Comparison of ENCODE assay signal across 8 cellular contexts in genomic region chr19:31351212-31352193, GRCh38. TPM values are rescaled to one million over a fixed set of nuclear protein-coding genes. Genes with fewer than 3 reads are reported as not detected.
DNase-seq lines count a peak whose midpoint lies in the region; ATAC-seq, FAIRE-seq and TF ChIP-seq lines count a peak whose summit lies in the region.

No MANE protein-coding gene starts in this region.

- FAIRE-seq in RCC 7860 (lab: Jason Lieb, UNC) (no peak), endothelial cell of umbilical vein (lab: Jason Lieb, UNC) (no peak), HTR-8/SVneo (lab: Jason Lieb, UNC) (no peak)

- DNase-seq in D341Med (ENCODE audit: low spot score) (peak; percentile 66), RCC 7860 (ENCODE audit: low spot score) (peak; percentile 6), endothelial cell of umbilical vein (ENCODE audit: low read depth, low spot score) (peak; percentile 24), AML-193 (lab: John Stamatoyannopoulos, UW) (no peak), HTR-8/SVneo (ENCODE audit: insufficient read length, low spot score) (no peak)

- peak overlapping the region; percentile 94 for H3K4me2 ChIP-seq in endothelial cell of umbilical vein (ENCODE audit: insufficient read depth, low read length)

- no peak overlapping the region for H3K27ac ChIP-seq in endothelial cell of umbilical vein (ENCODE audit: insufficient read depth, low read depth, low read length)
- H3K27ac ChIP-seq in mucosa of rectum (ENCODE audit: low read depth in 2 of 2, low read length in 2 of 2) = peak overlapping the region; percentile 37 to 38

- H3K9ac ChIP-seq in endothelial cell of umbilical vein (replicated peaks; ENCODE audit: extremely low read depth, insufficient read depth, low read length) (peak overlapping the region; percentile 47), mucosa of rectum (ENCODE audit: low read depth in 1 of 2, low read length in 2 of 2) (peak overlapping the region in 1 of 2 donors; percentile 51)

- H3K9me1 ChIP-seq in endothelial cell of umbilical vein (replicated peaks; ENCODE audit: control insufficient read depth, extremely low read depth, insufficient read depth, low read length) = no peaks in the 10 kb centered on the region

- ATAC-seq in HG02610 (IDR thresholded peaks at IDR 0.05; ENCODE audit: unreplicated experiment) (no peak), HG02763 (IDR thresholded peaks at IDR 0.05; ENCODE audit: unreplicated experiment) (no peak)

- intact Hi-C loops in endothelial cell of umbilical vein (cut with micrococcal nuclease) = loop anchor here (5.0 kb wide), 1 partner anchor 34 kb away; no protein-coding TSS in a partner anchor

- H4K20me1 ChIP-seq in endothelial cell of umbilical vein (replicated peaks; ENCODE audit: control insufficient read depth, extremely low read depth, insufficient read depth, low read length) = no peaks in the 10 kb centered on the region

- H3K4me3 ChIP-seq in endothelial cell of umbilical vein (replicated peaks in 1 of 3; ENCODE audit: insufficient read depth in 1 of 3, low read depth in 1 of 3, low read length in 3 of 3) (peak overlapping the region; percentile 73 to 79 (median 78)), mucosa of rectum (ENCODE audit: low read length in 2 of 2) (peak overlapping the region; percentile 62 to 73)

- peak overlapping the region; percentile 62 for H2AFZ ChIP-seq in endothelial cell of umbilical vein (ENCODE audit: low read depth, low read length)

- H3K79me2 ChIP-seq in endothelial cell of umbilical vein (ENCODE audit: control insufficient read depth, insufficient read depth, low read length) = no peaks in the 10 kb centered on the region

- no peak for TF ChIP-seq CTCF in endothelial cell of umbilical vein (IDR thresholded peaks at IDR 0.05; ENCODE audit: extremely low read depth in 1 of 2, insufficient read depth in 1 of 2, low read depth in 1 of 2, low read length in 2 of 2)

- TF ChIP-seq POLR2A in endothelial cell of umbilical vein (IDR thresholded peaks at IDR 0.05; ENCODE audit: low read depth, low read length) = no peak

- dilution Hi-C loops in endothelial cell of umbilical vein (cut with MboI; ENCODE audit: extremely low pct_ligation_motif_present, low sequenced_read_pairs) = no loop called here

- H3K27me3 ChIP-seq in endothelial cell of umbilical vein (ENCODE audit: control insufficient read depth in 2 of 2, insufficient read depth in 2 of 2, low read length in 2 of 2) = peaks cover 51 to 64% of the 10 kb centered on the region in 2 experiments
- peaks cover 37 to 49% of the 10 kb centered on the region in 2 donors for H3K27me3 ChIP-seq in mucosa of rectum (ENCODE audit: control insufficient read depth in 2 of 2, insufficient read depth in 2 of 2, low read length in 2 of 2)

- H3K9me3 ChIP-seq in endothelial cell of umbilical vein (replicated peaks; ENCODE audit: control insufficient read depth, insufficient read depth, low read length) (no peaks in the 10 kb centered on the region), mucosa of rectum (ENCODE audit: control insufficient read depth in 2 of 2, low read length in 2 of 2) (no peaks in the 10 kb centered on the region)

- H3K4me1 ChIP-seq in endothelial cell of umbilical vein (ENCODE audit: control insufficient read depth, extremely low read depth, insufficient read depth, low read length) (peaks cover 10% of the 10 kb centered on the region), mucosa of rectum (ENCODE audit: control insufficient read depth in 2 of 2, insufficient read depth in 2 of 2, low read length in 2 of 2) (peaks cover 0 to 7% of the 10 kb centered on the region in 2 donors)

- H3K36me3 ChIP-seq in endothelial cell of umbilical vein (ENCODE audit: control insufficient read depth in 2 of 2, extremely low read depth in 1 of 2, insufficient read depth in 2 of 2, low read length in 2 of 2) = no peaks in the 10 kb centered on the region
- H3K36me3 ChIP-seq in mucosa of rectum (ENCODE audit: control insufficient read depth in 2 of 2, insufficient read depth in 2 of 2, low read length in 2 of 2) = no peaks in the 10 kb centered on the region

- POLR2A ChIA-PET in endothelial cell of umbilical vein (lab: Charles Lee) = no interaction called here

- BruUV-seq in endothelial cell of umbilical vein (replicated peaks; lab: Mats Ljungman, UMichigan) = no TSS peak

- CTCF ChIA-PET in endothelial cell of umbilical vein (lab: Charles Lee) = interaction anchor here (1.6 kb wide), 1 partner anchor 668 kb away, joined by 5 read pairs; no protein-coding TSS in a partner anchor

TF ChIP-seq in endothelial cell of umbilical vein, 7 proteins besides CTCF, POLR2A, EP300 and RAD21:
- no peak for TF ChIP-seq JUN (IDR thresholded peaks at IDR 0.05; ENCODE audit: borderline replicate concordance, insufficient read depth, insufficient read length, low read depth)
- TF ChIP-seq EZH2 (IDR thresholded peaks at IDR 0.05; ENCODE audit: borderline replicate concordance, low read depth, low read length, severe bottlenecking) = peak; percentile 78

RNA-seq across cellular contexts. Expression of gene TSHZ3, which starts 2.3 kb away (rescaled TPM):
- total RNA-seq in endothelial cell of umbilical vein = 6.0 and 6.2 TPM in 2 replicates
- polyA plus RNA-seq in endothelial cell of umbilical vein = 0.97 and 1.2 TPM in 2 replicates
- 1.0 TPM in 2 replicates for polyA plus RNA-seq in endothelial cell of umbilical vein (2011; cell fraction: cytosol; rRNA removed)
- polyA plus RNA-seq in endothelial cell of umbilical vein (2011; cell fraction: nucleus; rRNA removed) = 3.0 and 3.3 TPM in 2 replicates
- polyA plus RNA-seq in endothelial cell of umbilical vein (2012) = 0.29 and 0.47 TPM in 2 replicates
- 1.1 and 3.8 TPM in 2 replicates for polyA minus RNA-seq in endothelial cell of umbilical vein
- polyA minus RNA-seq in endothelial cell of umbilical vein (2011; cell fraction: cytosol; rRNA and poly(A)+ RNA removed) = not detected
- 1.5 and 1.9 TPM in 2 replicates for polyA minus RNA-seq in endothelial cell of umbilical vein (2011; cell fraction: nucleus; rRNA and poly(A)+ RNA removed)

Comparison
In these comparisons a context has a peak if more than half of its experiments do, and no peak if none do; other contexts are left out.
1. DNase-seq: peak in D341Med (single experiment), RCC 7860 (single experiment) and endothelial cell of umbilical vein (single experiment); none in AML-193 (0 of 2) and HTR-8/SVneo (single experiment).